Comparison of ENCODE assay signal across 18 cellular contexts in the genomic region with DNA sequence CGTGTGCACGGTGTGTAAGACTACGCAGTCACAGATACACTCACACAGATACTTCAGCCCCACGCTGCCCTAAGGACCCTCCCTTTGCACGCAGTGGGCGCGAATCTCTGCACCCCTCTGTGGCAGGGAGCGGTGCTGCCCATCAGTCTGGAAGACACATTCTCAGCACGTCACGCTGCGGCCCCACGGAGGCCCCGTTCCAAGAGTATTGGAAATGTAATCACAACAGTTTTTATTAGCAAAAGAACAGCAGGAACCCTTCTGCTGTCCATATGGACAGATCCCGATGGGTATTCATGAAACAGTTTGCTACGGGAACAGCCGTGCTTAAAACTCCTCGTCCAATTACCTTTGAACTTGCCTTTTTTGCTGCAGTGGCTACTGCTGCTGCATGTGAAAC.
"Had no signal": no experiment of that assay in that cellular context is flagged by ENCODE, and none has a peak within 500 bp of the region (broad histone marks: within the 10 kb centered on the region; RNA-seq: fewer than 3 reads in every experiment).

No MANE protein-coding gene starts in this region.

- DNase-seq: activated CD4-positive, alpha-beta memory T cell treated with anti-CD3 and anti-CD28 coated beads for 36 hours; activated CD4-positive, alpha-beta T cell treated with anti-CD3 and anti-CD28 coated beads for 48 hours; activated effector memory CD4-positive, alpha-beta T cell treated with Interleukin-2 at 50 U/mL for 16 hours; activated naive CD4-positive, alpha-beta T cell treated with anti-CD3 and anti-CD28 coated beads, Interleukin-2, amount 10 ng/mL, durations not matched to agents 7 days and 5 days; activated T-cell treated with anti-CD3 and anti-CD28 coated beads, Interleukin-2, amount 50 U/mL, for 72 hours; effector CD8-positive, alpha-beta T cell; foreskin melanocyte; hippocampal formation; kidney glomerular epithelial cell; left ventricle myocardium superior; mammary epithelial cell; natural killer cell; ovary; spleen; stimulated activated CD4-positive, alpha-beta T cell treated with anti-CD3 and anti-CD28 coated beads, Interleukin-4, amount 100 ng/mL, for 1 hour; stimulated activated naive CD4-positive, alpha-beta T cell; testis; trophoblast cell had no signal

- ATAC-seq: activated T-cell treated with anti-CD3 and anti-CD28 coated beads, Interleukin-2, amount 50 U/mL, for 72 hours; left ventricle myocardium superior; natural killer cell had no signal
